Comparison of ENCODE assay signal across 14 cellular contexts in the genomic region with DNA sequence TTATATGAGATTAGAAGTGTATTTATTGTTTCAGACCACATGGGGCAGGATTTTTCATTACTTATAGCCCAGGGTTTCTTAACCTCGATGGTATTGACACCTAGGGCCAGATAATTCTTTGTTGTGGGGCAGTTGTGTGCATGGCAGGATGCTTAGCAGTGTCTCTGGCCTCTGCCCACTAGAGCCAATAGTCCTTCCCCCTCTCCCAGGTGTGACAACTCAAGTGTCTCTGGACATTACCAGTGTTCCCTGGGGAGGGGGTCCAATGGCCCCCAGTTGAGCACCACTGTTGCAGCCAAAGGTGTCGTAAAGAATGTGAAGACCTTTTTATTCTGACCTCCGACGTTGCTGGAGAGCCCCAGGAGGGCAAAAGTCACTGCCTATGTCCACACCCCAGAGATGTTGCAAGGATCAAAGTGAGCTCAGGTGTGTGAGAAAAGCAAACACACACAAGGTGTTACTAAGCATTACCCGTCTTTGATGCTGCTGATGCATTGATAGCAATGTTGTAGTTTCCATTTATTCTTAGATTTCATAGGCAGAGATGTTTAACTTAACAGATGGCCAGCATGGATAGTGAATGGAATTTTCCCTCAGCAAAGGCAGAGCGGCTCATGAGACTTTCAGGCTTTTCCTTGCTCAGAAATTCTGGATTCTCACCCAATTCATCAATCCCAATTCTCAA. TPM values are rescaled to one million over a fixed set of nuclear protein-coding genes. Genes with fewer than 3 reads are reported as not detected.
A peak's percentile ranks its signal among the peaks of the same experiment; 100 is the strongest.
DNase-seq lines count a peak whose midpoint lies in the region; ATAC-seq, FAIRE-seq and TF ChIP-seq lines count a peak whose summit lies in the region.
"Had no signal": no experiment of that assay in that cellular context is flagged by ENCODE, and none has a peak within 500 bp of the region (broad histone marks: within the 10 kb centered on the region; RNA-seq: fewer than 3 reads in every experiment).

No MANE protein-coding gene starts in this region.

- H3K4me2 ChIP-seq in DND-41 (ENCODE audit: insufficient read depth, low read length): no peak overlapping the region
- H3K4me2 ChIP-seq in Karpas-422 (ENCODE audit: low read depth, low read length, poor library complexity, severe bottlenecking): no peak overlapping the region

- H3K9me3 Mint-ChIP-seq in neural crest cell: no peaks in the 10 kb centered on the region

- no peak overlapping the region for H3K27ac Mint-ChIP-seq in neural crest cell (ENCODE audit: unreplicated experiment)

- no peaks in the 10 kb centered on the region for H3K9me2 ChIP-seq in Karpas-422 (replicated peaks; ENCODE audit: insufficient read depth, low read length)

- H3K27me3 ChIP-seq in DND-41 (ENCODE audit: insufficient read depth, low read length, poor library complexity) (peaks cover 3% of the 10 kb centered on the region), Karpas-422 (ENCODE audit: low read length) (no peaks in the 10 kb centered on the region), brain microvascular endothelial cell (replicated peaks) (no peaks in the 10 kb centered on the region)
- H3K27me3 ChIP-seq: esophagus muscularis mucosa, sigmoid colon had no signal

- no peak overlapping the region for H3K27ac ChIP-seq in DND-41 (ENCODE audit: low read length)
- no peak overlapping the region for H3K27ac ChIP-seq in Karpas-422 (ENCODE audit: low read length)
- no peak overlapping the region for H3K27ac ChIP-seq in brain microvascular endothelial cell
- H3K27ac ChIP-seq: esophagus muscularis mucosa, sigmoid colon had no signal

- FAIRE-seq in urothelium cell line (lab: Jason Lieb, UNC): no peak

- H3K4me3 Mint-ChIP-seq in neural crest cell: no peak overlapping the region

- no peak overlapping the region for H3K4me3 ChIP-seq in DND-41 (ENCODE audit: low read depth in 1 of 2, low read length in 2 of 2)
- H3K4me3 ChIP-seq in Karpas-422 (ENCODE audit: low read length): no peak overlapping the region
- H3K4me3 ChIP-seq in brain microvascular endothelial cell (ENCODE audit: low read depth, low read length): no peak overlapping the region
- H3K4me3 ChIP-seq: esophagus muscularis mucosa, sigmoid colon had no signal

- ATAC-seq in DND-41 (ENCODE audit: insufficient read depth, low read depth): no peak
- no peak for ATAC-seq in HG03342 (IDR thresholded peaks at IDR 0.05; ENCODE audit: unreplicated experiment)
- ATAC-seq in GM21381 (IDR thresholded peaks at IDR 0.05; ENCODE audit: unreplicated experiment): no peak

- H3K9me3 ChIP-seq in DND-41 (ENCODE audit: insufficient read depth, low read length, severe bottlenecking) (no peaks in the 10 kb centered on the region), Karpas-422 (ENCODE audit: low read length) (no peaks in the 10 kb centered on the region)
- H3K9me3 ChIP-seq: esophagus muscularis mucosa, sigmoid colon had no signal

- DNase-seq in DND-41 (no peak), Karpas-422 (peak; percentile 52), brain microvascular endothelial cell (no peak), neural crest cell (ENCODE audit: low read depth, low spot score) (no peak), urothelium cell line (ENCODE audit: low spot score) (no peak)
- DNase-seq: central memory CD4-positive, alpha-beta T cell; DMS153; sigmoid colon had no signal

- peaks cover 4% of the 10 kb centered on the region for H3K27me3 Mint-ChIP-seq in neural crest cell (ENCODE audit: low read depth)

- H4K20me1 ChIP-seq in DND-41 (ENCODE audit: insufficient read depth, low read length) (no peaks in the 10 kb centered on the region), Karpas-422 (ENCODE audit: insufficient read depth, low read depth, low read length) (no peaks in the 10 kb centered on the region)

- H3K79me2 ChIP-seq in DND-41 (ENCODE audit: insufficient read depth, low read length) (no peaks in the 10 kb centered on the region), Karpas-422 (ENCODE audit: low read length) (no peaks in the 10 kb centered on the region)

- H2AFZ ChIP-seq in DND-41 (ENCODE audit: low read depth, low read length) (no peak overlapping the region), Karpas-422 (ENCODE audit: low read length) (no peak overlapping the region)

- H3K4me1 Mint-ChIP-seq in neural crest cell: no peaks in the 10 kb centered on the region

- no peaks in the 10 kb centered on the region for H3K36me3 Mint-ChIP-seq in neural crest cell (ENCODE audit: low read depth)

- TF ChIP-seq CTCF in DND-41 (IDR thresholded peaks at IDR 0.05; ENCODE audit: borderline replicate concordance, extremely low read depth, low read length, poor library complexity, severe bottlenecking): peak; percentile 26
- peak; percentile 36 for TF ChIP-seq CTCF in brain microvascular endothelial cell (IDR thresholded peaks at IDR 0.05; ENCODE audit: low read depth, low read length, missing control alignments)
- peak; percentile 33 for TF ChIP-seq CTCF in neural crest cell (conservative IDR thresholded peaks at IDR 0.05)

- H3K9ac ChIP-seq in DND-41 (ENCODE audit: low read depth, low read length): no peak overlapping the region
- no peak overlapping the region for H3K9ac ChIP-seq in Karpas-422 (ENCODE audit: low read length)

- H3K4me1 ChIP-seq in DND-41 (ENCODE audit: insufficient read depth, low read length) (no peaks in the 10 kb centered on the region), Karpas-422 (ENCODE audit: low read length) (no peaks in the 10 kb centered on the region)
- H3K4me1 ChIP-seq: esophagus muscularis mucosa, sigmoid colon had no signal

- in situ Hi-C loops in brain microvascular endothelial cell (cut with HindIII; ENCODE audit: low pct_ligation_motif_present, low sequenced_read_pairs): no loop called here

- H3K36me3 ChIP-seq in DND-41 (ENCODE audit: insufficient read depth, low read length): no peaks in the 10 kb centered on the region
- H3K36me3 ChIP-seq in Karpas-422 (ENCODE audit: insufficient read depth, low read length): no peaks in the 10 kb centered on the region
- H3K36me3 ChIP-seq in brain microvascular endothelial cell (replicated peaks): no peaks in the 10 kb centered on the region
- H3K36me3 ChIP-seq: esophagus muscularis mucosa, sigmoid colon had no signal

RNA-seq across cellular contexts. Expression of a gene that starts 22.2 kb away (rescaled TPM):
- total RNA-seq in Karpas-422 (2014; rRNA removed; shearing (Covaris generic); ENCODE audit: low replicate concordance): not detected in 2 replicates
- not detected in 2 replicates for total RNA-seq in neural crest cell
- total RNA-seq: esophagus muscularis mucosa, M059J, myocyte, sigmoid colon, temporal lobe had no signal

RNA-seq across cellular contexts. Expression of a gene that starts 39.9 kb away (rescaled TPM):
- 3.7 and 8.2 TPM in 2 replicates for total RNA-seq in Karpas-422 (2014; rRNA removed; shearing (Covaris generic); ENCODE audit: low replicate concordance)
- total RNA-seq in neural crest cell: 46.7 and 50.9 TPM in 2 replicates
